In genomic region chr16:28473714-28474265, GRCh38 we compare ENCODE assay signal across 1 cellular context.
TF ChIP-seq lines count a peak whose summit lies in the region.

No MANE protein-coding gene starts in this region.

TF ChIP-seq in GM12891, 5 proteins besides CTCF, POLR2A, EP300 and RAD21:
- TF ChIP-seq TAF1 (IDR thresholded peaks at IDR 0.05; ENCODE audit: low read depth, low read length) (no peak), PAX5 (IDR thresholded peaks at IDR 0.05; ENCODE audit: insufficient read depth, low read length, severe bottlenecking) (no peak), POLR2AphosphoS5 (IDR thresholded peaks at IDR 0.05; ENCODE audit: low read depth, low read length) (no peak), SPI1 (IDR thresholded peaks at IDR 0.05; ENCODE audit: low read depth, low read length) (no peak), POU2F2 (IDR thresholded peaks at IDR 0.05; ENCODE audit: low read depth, low read length) (no peak)
